ENCODE assay signal across 1 cellular context in genomic region chr1:247914941-247915662, GRCh38.
TF ChIP-seq lines count a peak whose summit lies in the region.

No MANE protein-coding gene starts in this region.

TF ChIP-seq in SK-N-SH treated with all-trans-retinoic acid at 6 μM for 48 hours, 23 proteins besides CTCF, POLR2A, EP300 and RAD21 (continued from another document):
- TF ChIP-seq ZFP30 (CRISPR knock-in tag; IDR thresholded peaks at IDR 0.05) (no peak), CREB5 (CRISPR knock-in tag; IDR thresholded peaks at IDR 0.05; ENCODE audit: low read depth) (no peak), ZNF565 (CRISPR knock-in tag; conservative IDR thresholded peaks at IDR 0.05; ENCODE audit: low read depth) (no peak), ZNF70 (CRISPR knock-in tag; IDR thresholded peaks at IDR 0.05) (no peak)
TF ChIP-seq in SK-N-SH treated with all-trans-retinoic acid at 6 μM for 48 hours: peak in this region for 0.
